Comparison of ENCODE assay signal across 11 cellular contexts in the genomic region with DNA sequence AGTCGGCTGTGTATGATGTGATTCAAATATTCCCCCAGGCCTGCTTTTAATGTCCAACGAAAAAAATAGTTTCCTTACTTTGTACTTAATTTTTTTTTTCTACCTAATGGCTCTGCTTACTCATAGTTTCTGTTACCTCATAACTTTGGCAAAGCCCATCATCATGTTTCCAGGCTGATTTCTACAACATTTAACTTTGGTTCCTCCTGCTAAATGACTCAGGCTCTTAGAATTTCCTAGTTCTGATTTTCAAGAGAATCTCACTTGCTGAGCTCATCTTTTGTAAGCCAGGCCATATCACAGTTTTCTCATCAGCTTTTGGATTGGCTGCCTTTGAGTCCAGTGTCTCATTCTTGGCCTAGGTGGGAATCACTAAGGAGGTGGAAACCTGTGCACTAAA.
A peak's percentile ranks its signal among the peaks of the same experiment; 100 is the strongest.
DNase-seq lines count a peak whose midpoint lies in the region; ATAC-seq and TF ChIP-seq lines count a peak whose summit lies in the region.
"Had no signal": no experiment of that assay in that cellular context is flagged by ENCODE, and none has a peak within 500 bp of the region (broad histone marks: within the 10 kb centered on the region; RNA-seq: fewer than 3 reads in every experiment).

No MANE protein-coding gene starts in this region.

- intact Hi-C loops in esophagus squamous epithelium (cut with DNase I) = no loop called here

- H2AFZ ChIP-seq in osteoblast (ENCODE audit: low read length) = peak overlapping the region; percentile 86

- peaks cover 0 to 24% (median 0%) of the 10 kb centered on the region in 3 donors for H3K4me1 ChIP-seq in esophagus squamous epithelium
- peaks cover 13% of the 10 kb centered on the region for H3K4me1 ChIP-seq in osteoblast (ENCODE audit: insufficient read depth, low read length)

- H3K27me3 ChIP-seq in esophagus squamous epithelium (no peaks in the 10 kb centered on the region), osteoblast (ENCODE audit: insufficient read depth, low read length) (no peaks in the 10 kb centered on the region)

- ATAC-seq in GM18909 (IDR thresholded peaks at IDR 0.05; ENCODE audit: poor library complexity, unreplicated experiment) (no peak), GM19455 (IDR thresholded peaks at IDR 0.05; ENCODE audit: unreplicated experiment) (no peak)

- H3K27ac ChIP-seq in esophagus squamous epithelium (peak overlapping the region; percentile 51 to 61 (median 56)), osteoblast (ENCODE audit: low read depth, low read length) (peak overlapping the region; percentile 89)

- TF ChIP-seq CTCF in AG09319 (IDR thresholded peaks at IDR 0.05; ENCODE audit: low read depth, low read length) = no peak
- no peak for TF ChIP-seq CTCF in esophagus squamous epithelium (IDR thresholded peaks at IDR 0.05)
- no peak for TF ChIP-seq CTCF in osteoblast (IDR thresholded peaks at IDR 0.05; ENCODE audit: extremely low read depth, low read depth, low read length)

- no peaks in the 10 kb centered on the region for H3K9me3 ChIP-seq in esophagus squamous epithelium
- no peaks in the 10 kb centered on the region for H3K9me3 ChIP-seq in osteoblast (ENCODE audit: low read depth, low read length)

- H3K36me3 ChIP-seq in esophagus squamous epithelium (no peaks in the 10 kb centered on the region), osteoblast (ENCODE audit: insufficient read depth, low read length) (no peaks in the 10 kb centered on the region)

- H4K20me1 ChIP-seq in osteoblast (ENCODE audit: insufficient read depth, low read length) = no peaks in the 10 kb centered on the region

- peak; percentile 86 for DNase-seq in AG09319 (ENCODE audit: extremely low read depth, low read depth)
- DNase-seq in RKO (ENCODE audit: low spot score) = peak; percentile 48
- no peak for DNase-seq in esophagus squamous epithelium (lab: John Stamatoyannopoulos, UW)
- peak; percentile 73 for DNase-seq in osteoblast (ENCODE audit: insufficient read length, low spot score, missing footprints)
- DNase-seq in DMS 273 (lab: John Stamatoyannopoulos, UW; ENCODE audit: unreplicated experiment) = no peak
- DNase-seq in C1 segment of cervical spinal cord (lab: John Stamatoyannopoulos, UW) = no peak
- DNase-seq: activated naive CD4-positive, alpha-beta T cell treated with Interleukin-2 at 50 U/mL for 16 hours; CD8-positive, alpha-beta memory T cell; NCI-H1436 treated with DMSO at 0.1 percent for 48 hours had no signal

- no peaks in the 10 kb centered on the region for H3K79me2 ChIP-seq in osteoblast (ENCODE audit: insufficient read depth, low read length)

- WGBS in esophagus squamous epithelium, 2 donors = 12 to 19% methylated on average over 2 of the region's 2 CpGs

- no peak overlapping the region for H3K4me3 ChIP-seq in esophagus squamous epithelium
- H3K4me3 ChIP-seq in osteoblast (ENCODE audit: insufficient read depth, low read length) = no peak overlapping the region

- H3K4me2 ChIP-seq in osteoblast (ENCODE audit: insufficient read depth, low read length) = peak overlapping the region; percentile 20

- no peak for TF ChIP-seq POLR2A in esophagus squamous epithelium (IDR thresholded peaks at IDR 0.05)

Comparison
In these comparisons a context has a peak if more than half of its experiments do, and no peak if none do; other contexts are left out.
1. DNase-seq: peak in AG09319 (single experiment), RKO (single experiment) and osteoblast (single experiment); none in esophagus squamous epithelium (single experiment), DMS 273 (single experiment) and C1 segment of cervical spinal cord (0 of 14).